ENCODE assay signal across 26 cellular contexts in genomic region chr14:54947230-54947629, GRCh38.
"Had no signal": no experiment of that assay in that cellular context is flagged by ENCODE, and none has a peak within 500 bp of the region (broad histone marks: within the 10 kb centered on the region; RNA-seq: fewer than 3 reads in every experiment).

No MANE protein-coding gene starts in this region.

- H3K27ac ChIP-seq: brain microvascular endothelial cell, colonic mucosa had no signal

- H3K9me3 Mint-ChIP-seq: activated T-helper 1 cell treated with anti-CD3 and anti-CD28 coated beads, Interleukin-12 subunit alpha, Interleukin-12 subunit beta, Interleukin-2, Interleukin-4 antibody, amounts not matched to agents 30 ng/mL and 10 ng/mL and 1 ng/mL, durations not matched to agents 14 hours and 24 hours and 36 hours; activated T-helper 2 cell treated with anti-CD3 and anti-CD28 coated beads, Interferon-gamma antibody, Interleukin-2, Interleukin-4, amounts not matched to agents 10 μg/mL and 5 μg/mL and 100 μg/mL, durations not matched to agents 14 hours and 24 hours and 36 hours had no signal

- H3K4me1 Mint-ChIP-seq: endodermal cell had no signal

- H3K4me1 ChIP-seq: colonic mucosa had no signal

- H3K4me3 Mint-ChIP-seq: activated CD4-positive, alpha-beta T cell treated with anti-CD3 and anti-CD28 coated beads for 36 hours; activated naive CD4-positive, alpha-beta T cell treated with anti-CD3 and anti-CD28 coated beads for 36 hours; activated naive CD8-positive, alpha-beta T cell; activated T-helper 1 cell treated with anti-CD3 and anti-CD28 coated beads, Interleukin-12 subunit alpha, Interleukin-12 subunit beta, Interleukin-2, Interleukin-4 antibody, amounts not matched to agents 30 ng/mL and 10 ng/mL and 1 ng/mL, durations not matched to agents 14 hours and 24 hours and 36 hours; endodermal cell had no signal

- DNase-seq: activated CD4-positive, alpha-beta T cell treated with anti-CD3 and anti-CD28 coated beads for 36 hours; activated CD4-positive, alpha-beta T cell treated with anti-CD3 and anti-CD28 coated beads, Interleukin-2, amount 50 U/mL, for 1 hour; activated CD4-positive, alpha-beta T cell treated with anti-CD3 and anti-CD28 coated beads, Interleukin-2, amount 50 U/mL, for 48 hours; activated CD4-positive, CD25-positive, alpha-beta regulatory T cell; activated CD4-positive, CD25-positive, alpha-beta regulatory T cell treated with anti-CD3 and anti-CD28 coated beads, Interleukin-2, amount 50 U/mL, for 72 hours; activated CD8-positive, alpha-beta memory T cell treated with anti-CD3 and anti-CD28 coated beads, Interleukin-2, amount 50 U/mL, for 4 hours; activated effector memory CD4-positive, alpha-beta T cell treated with anti-CD3 and anti-CD28 coated beads, Interleukin-2, amount 50 U/mL, for 16 hours; activated naive CD4-positive, alpha-beta T cell treated with anti-CD3 and anti-CD28 coated beads for 36 hours; activated T-cell treated with anti-CD3 and anti-CD28 coated beads, Interleukin-2, amount 50 U/mL, for 1 hour; activated T-cell treated with anti-CD3 and anti-CD28 coated beads, Interleukin-2, amount 50 U/mL, for 48 hours; amniotic stem cell; anterior cingulate cortex; brain microvascular endothelial cell; cerebellar nuclear complex; colonic mucosa; effector CD8-positive, alpha-beta T cell; endodermal cell; foreskin fibroblast; head of caudate nucleus; hippocampal formation; SW 1271; T-helper 1 cell had no signal

- H3K27ac Mint-ChIP-seq: activated CD4-positive, alpha-beta T cell treated with anti-CD3 and anti-CD28 coated beads for 36 hours; activated naive CD4-positive, alpha-beta T cell treated with anti-CD3 and anti-CD28 coated beads for 36 hours; activated naive CD8-positive, alpha-beta T cell; activated T-helper 1 cell treated with anti-CD3 and anti-CD28 coated beads, Interleukin-12 subunit alpha, Interleukin-12 subunit beta, Interleukin-2, Interleukin-4 antibody, amounts not matched to agents 30 ng/mL and 10 ng/mL and 1 ng/mL, durations not matched to agents 14 hours and 24 hours and 36 hours; activated T-helper 2 cell treated with anti-CD3 and anti-CD28 coated beads, Interferon-gamma antibody, Interleukin-2, Interleukin-4, amounts not matched to agents 10 μg/mL and 5 μg/mL and 100 μg/mL, durations not matched to agents 14 hours and 24 hours and 36 hours; endodermal cell had no signal

- H3K27me3 ChIP-seq: brain microvascular endothelial cell, colonic mucosa had no signal

- H3K9me3 ChIP-seq: colonic mucosa had no signal

- H3K36me3 ChIP-seq: brain microvascular endothelial cell, colonic mucosa had no signal

- H3K27me3 Mint-ChIP-seq: activated CD4-positive, alpha-beta T cell treated with anti-CD3 and anti-CD28 coated beads for 36 hours; activated naive CD8-positive, alpha-beta T cell had no signal

- ATAC-seq: activated CD4-positive, alpha-beta T cell treated with anti-CD3 and anti-CD28 coated beads for 36 hours; esophagus mucosa had no signal

- H3K4me3 ChIP-seq: colonic mucosa had no signal
